Comparison of ENCODE assay signal across 20 cellular contexts in genomic region chr21:33750017-33750416, GRCh38.
"Had no signal": no experiment of that assay in that cellular context is flagged by ENCODE, and none has a peak within 500 bp of the region (broad histone marks: within the 10 kb centered on the region; RNA-seq: fewer than 3 reads in every experiment).

No MANE protein-coding gene starts in this region.

- H3K27ac Mint-ChIP-seq: activated B cell treated with CpG ODN at 0.5 μM for 24 hours; activated CD8-positive, alpha-beta T cell treated with anti-CD3 and anti-CD28 coated beads for 36 hours; T-helper 17 cell; type B pancreatic cell had no signal

- H3K4me1 ChIP-seq: parathyroid adenoma had no signal

- ATAC-seq: activated CD8-positive, alpha-beta T cell treated with anti-CD3 and anti-CD28 coated beads for 36 hours; activated T-cell treated with anti-CD3 and anti-CD28 coated beads, Interleukin-2, amount 50 U/mL, for 4 hours; stimulated activated naive CD8-positive, alpha-beta T cell treated with anti-CD3 and anti-CD28 coated beads, Interleukin-15, Interleukin-2, amounts not matched to agents 100 U/mL and 50 U/mL, for 24 hours; T-helper 17 cell had no signal

- H3K4me3 ChIP-seq: suprapubic skin had no signal

- H3K27me3 ChIP-seq: suprapubic skin had no signal

- H3K27me3 Mint-ChIP-seq: activated CD8-positive, alpha-beta T cell treated with anti-CD3 and anti-CD28 coated beads for 36 hours; central memory CD8-positive, alpha-beta T cell; T-helper 17 cell; type B pancreatic cell had no signal

- H3K4me1 Mint-ChIP-seq: activated B cell treated with CpG ODN at 0.5 μM for 24 hours; central memory CD8-positive, alpha-beta T cell; neural crest cell; T-helper 17 cell had no signal

- H3K27ac ChIP-seq: parathyroid adenoma, suprapubic skin had no signal

- H3K4me3 Mint-ChIP-seq: activated B cell treated with CpG ODN at 0.5 μM for 24 hours; activated CD8-positive, alpha-beta T cell treated with anti-CD3 and anti-CD28 coated beads for 36 hours; activated T-cell treated with anti-CD3 and anti-CD28 coated beads, Interleukin-2, amount 50 U/mL, for 4 hours; central memory CD8-positive, alpha-beta T cell; neural crest cell; T-helper 17 cell; type B pancreatic cell had no signal

- DNase-seq: activated B cell treated with CpG ODN at 0.5 μM for 24 hours; activated CD4-positive, alpha-beta T cell treated with anti-CD3 and anti-CD28 coated beads for 48 hours; activated CD8-positive, alpha-beta T cell treated with anti-CD3 and anti-CD28 coated beads for 36 hours; activated effector memory CD4-positive, alpha-beta T cell treated with Interleukin-2 at 50 U/mL for 16 hours; activated naive CD4-positive, alpha-beta T cell treated with anti-CD3 and anti-CD28 coated beads, Interleukin-2, amount 50 U/mL, for 16 hours; activated T-cell treated with anti-CD3 and anti-CD28 coated beads, Interleukin-2, amount 50 U/mL, for 4 hours; effector memory CD4-positive, alpha-beta T cell; foreskin fibroblast; glutamatergic neuron; kidney glomerular epithelial cell; small intestine; stimulated activated CD4-positive, alpha-beta T cell treated with anti-CD3 and anti-CD28 coated beads, Interleukin-4, amount 100 ng/mL, for 24 hours; stimulated activated CD8-positive, alpha-beta memory T cell treated with anti-CD3 and anti-CD28 coated beads, Interleukin-4, amount 100 ng/mL, for 48 hours; stimulated activated naive CD8-positive, alpha-beta T cell treated with anti-CD3 and anti-CD28 coated beads, Interleukin-15, Interleukin-2, amounts not matched to agents 100 U/mL and 50 U/mL, for 24 hours; T-helper 17 cell had no signal
